In the genomic region with DNA sequence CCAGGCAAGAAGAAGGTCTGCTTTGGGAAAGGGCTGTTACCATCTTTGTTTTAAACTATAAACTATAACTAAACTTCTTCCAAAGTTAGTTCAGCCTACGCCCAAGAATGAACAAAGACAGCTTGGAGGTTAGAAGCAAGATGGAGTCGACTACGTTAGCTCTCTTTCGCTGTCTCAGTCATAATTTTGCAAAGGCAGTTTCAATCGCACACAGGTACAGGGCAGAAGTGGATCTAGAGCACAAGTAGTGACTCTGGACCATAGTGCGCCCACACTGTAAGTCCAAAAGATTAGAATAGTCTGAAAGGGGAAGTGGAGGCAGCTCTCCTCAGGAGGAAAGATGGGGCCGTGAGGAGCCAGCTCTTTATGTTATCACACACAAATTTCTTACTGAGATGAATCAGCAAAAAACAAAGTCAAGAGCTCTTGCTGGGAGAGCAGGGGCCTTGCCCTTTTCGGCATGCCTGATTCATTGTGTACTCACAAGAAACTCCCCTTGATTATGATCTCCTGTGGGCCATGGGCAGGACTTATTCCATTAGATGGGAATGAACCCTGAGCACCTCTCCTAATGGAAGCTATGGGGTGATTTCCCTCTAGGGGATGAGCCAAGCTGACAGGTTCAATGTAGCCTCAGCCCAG, we compare ENCODE assay signal across 1 cellular context.
TF ChIP-seq lines count a peak whose summit lies in the region.

No MANE protein-coding gene starts in this region.

TF ChIP-seq in K562, 482 proteins besides CTCF, POLR2A, EP300 and RAD21 (continues in another document):
- TF ChIP-seq, protein P1, sequence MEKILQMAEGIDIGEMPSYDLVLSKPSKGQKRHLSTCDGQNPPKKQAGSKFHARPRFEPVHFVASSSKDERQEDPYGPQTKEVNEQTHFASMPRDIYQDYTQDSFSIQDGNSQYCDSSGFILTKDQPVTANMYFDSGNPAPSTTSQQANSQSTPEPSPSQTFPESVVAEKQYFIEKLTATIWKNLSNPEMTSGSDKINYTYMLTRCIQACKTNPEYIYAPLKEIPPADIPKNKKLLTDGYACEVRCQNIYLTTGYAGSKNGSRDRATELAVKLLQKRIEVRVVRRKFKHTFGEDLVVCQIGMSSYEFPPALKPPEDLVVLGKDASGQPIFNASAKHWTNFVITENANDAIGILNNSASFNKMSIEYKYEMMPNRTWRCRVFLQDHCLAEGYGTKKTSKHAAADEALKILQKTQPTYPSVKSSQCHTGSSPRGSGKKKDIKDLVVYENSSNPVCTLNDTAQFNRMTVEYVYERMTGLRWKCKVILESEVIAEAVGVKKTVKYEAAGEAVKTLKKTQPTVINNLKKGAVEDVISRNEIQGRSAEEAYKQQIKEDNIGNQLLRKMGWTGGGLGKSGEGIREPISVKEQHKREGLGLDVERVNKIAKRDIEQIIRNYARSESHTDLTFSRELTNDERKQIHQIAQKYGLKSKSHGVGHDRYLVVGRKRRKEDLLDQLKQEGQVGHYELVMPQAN (IDR thresholded peaks at IDR 0.05; ENCODE audit: borderline replicate concordance): no peak
- TF ChIP-seq, protein P2, sequence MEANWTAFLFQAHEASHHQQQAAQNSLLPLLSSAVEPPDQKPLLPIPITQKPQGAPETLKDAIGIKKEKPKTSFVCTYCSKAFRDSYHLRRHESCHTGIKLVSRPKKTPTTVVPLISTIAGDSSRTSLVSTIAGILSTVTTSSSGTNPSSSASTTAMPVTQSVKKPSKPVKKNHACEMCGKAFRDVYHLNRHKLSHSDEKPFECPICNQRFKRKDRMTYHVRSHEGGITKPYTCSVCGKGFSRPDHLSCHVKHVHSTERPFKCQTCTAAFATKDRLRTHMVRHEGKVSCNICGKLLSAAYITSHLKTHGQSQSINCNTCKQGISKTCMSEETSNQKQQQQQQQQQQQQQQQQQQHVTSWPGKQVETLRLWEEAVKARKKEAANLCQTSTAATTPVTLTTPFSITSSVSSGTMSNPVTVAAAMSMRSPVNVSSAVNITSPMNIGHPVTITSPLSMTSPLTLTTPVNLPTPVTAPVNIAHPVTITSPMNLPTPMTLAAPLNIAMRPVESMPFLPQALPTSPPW (CRISPR knock-in tag; IDR thresholded peaks at IDR 0.05): no peak
- TF ChIP-seq ZNF165 (CRISPR knock-in tag; IDR thresholded peaks at IDR 0.05; ENCODE audit: borderline replicate concordance): peak; percentile 89; the same call in 1 of the 2 replicates
- TF ChIP-seq MYC (IDR thresholded peaks at IDR 0.05; ENCODE audit: low read depth, low read length): no peak
- TF ChIP-seq MYC (CRISPR knock-in tag; IDR thresholded peaks at IDR 0.05; ENCODE audit: borderline replicate concordance, low read depth): no peak
- TF ChIP-seq ZNF133 (CRISPR knock-in tag; IDR thresholded peaks at IDR 0.05): peak; percentile 74; the same call in 1 of the 2 replicates
- TF ChIP-seq NFXL1 (CRISPR knock-in tag; IDR thresholded peaks at IDR 0.05): no peak
- TF ChIP-seq TFAM (CRISPR knock-in tag; conservative IDR thresholded peaks at IDR 0.05): no peak
- TF ChIP-seq ERF (CRISPR knock-in tag; IDR thresholded peaks at IDR 0.05): peak; percentile 92; the same call in 1 of the 2 replicates
- no peak for TF ChIP-seq ZNF24 (IDR thresholded peaks at IDR 0.05)
- TF ChIP-seq PHB2 (IDR thresholded peaks at IDR 0.05; ENCODE audit: low read depth): no peak
- TF ChIP-seq BRD9 (IDR thresholded peaks at IDR 0.05; ENCODE audit: low read depth, partially characterized antibody): no peak
- TF ChIP-seq, protein P3, sequence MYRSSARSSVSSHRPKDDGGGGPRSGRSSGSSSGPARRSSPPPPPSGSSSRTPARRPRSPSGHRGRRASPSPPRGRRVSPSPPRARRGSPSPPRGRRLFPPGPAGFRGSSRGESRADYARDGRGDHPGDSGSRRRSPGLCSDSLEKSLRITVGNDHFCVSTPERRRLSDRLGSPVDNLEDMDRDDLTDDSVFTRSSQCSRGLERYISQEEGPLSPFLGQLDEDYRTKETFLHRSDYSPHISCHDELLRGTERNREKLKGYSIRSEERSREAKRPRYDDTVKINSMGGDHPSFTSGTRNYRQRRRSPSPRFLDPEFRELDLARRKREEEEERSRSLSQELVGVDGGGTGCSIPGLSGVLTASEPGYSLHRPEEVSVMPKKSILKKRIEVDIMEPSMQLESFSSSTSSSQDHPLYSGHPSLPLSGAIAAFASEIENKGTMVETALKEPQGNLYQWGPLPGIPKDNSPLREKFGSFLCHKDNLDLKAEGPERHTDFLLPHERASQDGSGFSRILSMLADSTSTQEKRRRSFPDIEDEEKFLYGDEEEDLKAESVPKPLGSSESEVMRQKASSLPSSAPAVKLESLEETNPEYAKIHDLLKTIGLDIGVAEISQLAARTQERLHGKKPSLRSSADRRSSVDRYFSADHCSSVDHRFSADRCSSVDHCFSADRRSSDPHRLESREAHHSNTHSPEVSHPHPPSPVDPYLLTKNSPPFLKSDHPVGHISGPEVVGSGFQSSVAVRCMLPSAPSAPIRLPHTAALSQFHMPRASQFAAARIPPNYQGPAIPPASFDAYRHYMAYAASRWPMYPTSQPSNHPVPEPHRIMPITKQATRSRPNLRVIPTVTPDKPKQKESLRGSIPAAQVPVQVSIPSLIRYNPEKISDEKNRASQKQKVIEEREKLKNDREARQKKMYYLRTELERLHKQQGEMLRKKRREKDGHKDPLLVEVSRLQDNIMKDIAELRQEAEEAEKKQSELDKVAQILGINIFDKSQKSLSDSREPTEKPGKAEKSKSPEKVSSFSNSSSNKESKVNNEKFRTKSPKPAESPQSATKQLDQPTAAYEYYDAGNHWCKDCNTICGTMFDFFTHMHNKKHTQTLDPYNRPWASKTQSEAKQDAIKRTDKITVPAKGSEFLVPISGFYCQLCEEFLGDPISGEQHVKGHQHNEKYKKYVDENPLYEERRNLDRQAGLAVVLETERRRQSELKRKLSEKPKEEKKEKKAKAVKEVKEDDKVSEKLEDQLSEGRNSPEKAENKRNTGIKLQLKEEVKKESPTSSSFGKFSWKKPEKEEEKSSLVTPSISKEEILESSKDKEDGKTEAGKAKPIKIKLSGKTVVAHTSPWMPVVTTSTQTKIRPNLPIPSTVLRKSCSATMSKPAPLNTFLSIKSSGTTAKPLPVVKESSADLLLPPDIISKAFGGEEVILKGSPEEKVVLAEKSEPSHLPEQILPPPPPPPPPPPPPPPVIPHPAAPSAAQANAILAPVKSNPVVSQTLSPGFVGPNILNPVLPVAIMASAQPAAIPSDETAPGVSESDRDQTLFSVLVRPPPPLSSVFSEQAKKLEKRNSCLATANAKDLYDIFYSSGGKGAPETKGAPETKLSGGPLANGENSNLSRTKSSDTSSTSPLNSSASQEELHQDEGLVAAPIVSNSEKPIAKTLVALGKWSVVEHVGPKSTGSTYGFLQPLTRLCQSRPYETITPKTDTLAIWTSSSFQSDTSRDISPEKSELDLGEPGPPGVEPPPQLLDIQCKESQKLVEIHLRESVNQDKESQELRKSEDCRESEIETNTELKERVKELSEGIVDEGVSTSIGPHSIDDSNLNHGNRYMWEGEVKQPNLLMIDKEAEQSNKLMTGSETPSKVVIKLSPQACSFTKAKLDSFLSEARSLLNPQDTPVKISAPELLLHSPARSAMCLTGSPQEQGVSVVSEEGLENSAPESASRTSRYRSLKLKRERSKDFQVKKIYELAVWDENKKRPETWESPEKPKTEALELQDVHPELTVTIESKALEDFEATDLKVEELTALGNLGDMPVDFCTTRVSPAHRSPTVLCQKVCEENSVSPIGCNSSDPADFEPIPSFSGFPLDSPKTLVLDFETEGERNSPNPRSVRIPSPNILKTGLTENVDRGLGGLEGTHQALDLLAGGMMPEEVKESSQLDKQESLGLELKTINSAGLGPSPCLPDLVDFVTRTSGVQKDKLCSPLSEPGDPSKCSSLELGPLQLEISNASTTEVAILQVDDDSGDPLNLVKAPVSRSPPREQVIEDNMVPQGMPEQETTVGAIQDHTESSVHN (IDR thresholded peaks at IDR 0.05; ENCODE audit: borderline replicate concordance in 1 of 2, low read depth in 1 of 2): no peak
- no peak for TF ChIP-seq ZNF121 (CRISPR knock-in tag; conservative IDR thresholded peaks at IDR 0.05)
- TF ChIP-seq ZNF79 (CRISPR knock-in tag; IDR thresholded peaks at IDR 0.05; ENCODE audit: low read depth): peak; percentile 84
- TF ChIP-seq ARHGAP35 (IDR thresholded peaks at IDR 0.05; ENCODE audit: partially characterized antibody): no peak
- TF ChIP-seq, protein P4, sequence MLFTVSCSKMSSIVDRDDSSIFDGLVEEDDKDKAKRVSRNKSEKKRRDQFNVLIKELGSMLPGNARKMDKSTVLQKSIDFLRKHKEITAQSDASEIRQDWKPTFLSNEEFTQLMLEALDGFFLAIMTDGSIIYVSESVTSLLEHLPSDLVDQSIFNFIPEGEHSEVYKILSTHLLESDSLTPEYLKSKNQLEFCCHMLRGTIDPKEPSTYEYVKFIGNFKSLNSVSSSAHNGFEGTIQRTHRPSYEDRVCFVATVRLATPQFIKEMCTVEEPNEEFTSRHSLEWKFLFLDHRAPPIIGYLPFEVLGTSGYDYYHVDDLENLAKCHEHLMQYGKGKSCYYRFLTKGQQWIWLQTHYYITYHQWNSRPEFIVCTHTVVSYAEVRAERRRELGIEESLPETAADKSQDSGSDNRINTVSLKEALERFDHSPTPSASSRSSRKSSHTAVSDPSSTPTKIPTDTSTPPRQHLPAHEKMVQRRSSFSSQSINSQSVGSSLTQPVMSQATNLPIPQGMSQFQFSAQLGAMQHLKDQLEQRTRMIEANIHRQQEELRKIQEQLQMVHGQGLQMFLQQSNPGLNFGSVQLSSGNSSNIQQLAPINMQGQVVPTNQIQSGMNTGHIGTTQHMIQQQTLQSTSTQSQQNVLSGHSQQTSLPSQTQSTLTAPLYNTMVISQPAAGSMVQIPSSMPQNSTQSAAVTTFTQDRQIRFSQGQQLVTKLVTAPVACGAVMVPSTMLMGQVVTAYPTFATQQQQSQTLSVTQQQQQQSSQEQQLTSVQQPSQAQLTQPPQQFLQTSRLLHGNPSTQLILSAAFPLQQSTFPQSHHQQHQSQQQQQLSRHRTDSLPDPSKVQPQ (CRISPR knock-in tag; IDR thresholded peaks at IDR 0.05; ENCODE audit: borderline replicate concordance): peak; percentile 60; the same call in 1 of the 2 replicates
- TF ChIP-seq HMG20A (CRISPR knock-in tag; conservative IDR thresholded peaks at IDR 0.05): no peak
- no peak for TF ChIP-seq SMAD1 (IDR thresholded peaks at IDR 0.05; ENCODE audit: low read depth, low read length, partially characterized antibody)
- no peak for TF ChIP-seq ZEB2 (IDR thresholded peaks at IDR 0.05)
- peak; percentile 57; the same call in 1 of the 2 replicates for TF ChIP-seq PHTF2 (CRISPR knock-in tag; IDR thresholded peaks at IDR 0.05)
- no peak for TF ChIP-seq ZNF232 (CRISPR knock-in tag; IDR thresholded peaks at IDR 0.05)
- 0 out of 2 replicates have a peak, but pooled peaks have one; percentile 34 for TF ChIP-seq ZNF445 (CRISPR knock-in tag; IDR thresholded peaks at IDR 0.05; ENCODE audit: low read depth)
- TF ChIP-seq, protein P5, sequence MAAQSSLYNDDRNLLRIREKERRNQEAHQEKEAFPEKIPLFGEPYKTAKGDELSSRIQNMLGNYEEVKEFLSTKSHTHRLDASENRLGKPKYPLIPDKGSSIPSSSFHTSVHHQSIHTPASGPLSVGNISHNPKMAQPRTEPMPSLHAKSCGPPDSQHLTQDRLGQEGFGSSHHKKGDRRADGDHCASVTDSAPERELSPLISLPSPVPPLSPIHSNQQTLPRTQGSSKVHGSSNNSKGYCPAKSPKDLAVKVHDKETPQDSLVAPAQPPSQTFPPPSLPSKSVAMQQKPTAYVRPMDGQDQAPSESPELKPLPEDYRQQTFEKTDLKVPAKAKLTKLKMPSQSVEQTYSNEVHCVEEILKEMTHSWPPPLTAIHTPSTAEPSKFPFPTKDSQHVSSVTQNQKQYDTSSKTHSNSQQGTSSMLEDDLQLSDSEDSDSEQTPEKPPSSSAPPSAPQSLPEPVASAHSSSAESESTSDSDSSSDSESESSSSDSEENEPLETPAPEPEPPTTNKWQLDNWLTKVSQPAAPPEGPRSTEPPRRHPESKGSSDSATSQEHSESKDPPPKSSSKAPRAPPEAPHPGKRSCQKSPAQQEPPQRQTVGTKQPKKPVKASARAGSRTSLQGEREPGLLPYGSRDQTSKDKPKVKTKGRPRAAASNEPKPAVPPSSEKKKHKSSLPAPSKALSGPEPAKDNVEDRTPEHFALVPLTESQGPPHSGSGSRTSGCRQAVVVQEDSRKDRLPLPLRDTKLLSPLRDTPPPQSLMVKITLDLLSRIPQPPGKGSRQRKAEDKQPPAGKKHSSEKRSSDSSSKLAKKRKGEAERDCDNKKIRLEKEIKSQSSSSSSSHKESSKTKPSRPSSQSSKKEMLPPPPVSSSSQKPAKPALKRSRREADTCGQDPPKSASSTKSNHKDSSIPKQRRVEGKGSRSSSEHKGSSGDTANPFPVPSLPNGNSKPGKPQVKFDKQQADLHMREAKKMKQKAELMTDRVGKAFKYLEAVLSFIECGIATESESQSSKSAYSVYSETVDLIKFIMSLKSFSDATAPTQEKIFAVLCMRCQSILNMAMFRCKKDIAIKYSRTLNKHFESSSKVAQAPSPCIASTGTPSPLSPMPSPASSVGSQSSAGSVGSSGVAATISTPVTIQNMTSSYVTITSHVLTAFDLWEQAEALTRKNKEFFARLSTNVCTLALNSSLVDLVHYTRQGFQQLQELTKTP (IDR thresholded peaks at IDR 0.05; ENCODE audit: low read depth in 1 of 2, partially characterized antibody in 2 of 2): no peak
- no peak for TF ChIP-seq MCM7 (IDR thresholded peaks at IDR 0.05)
- no peak for TF ChIP-seq EHMT2 (IDR thresholded peaks at IDR 0.05)
- no peak for TF ChIP-seq SIN3B (IDR thresholded peaks at IDR 0.05; ENCODE audit: low read depth)
- TF ChIP-seq, protein P6, sequence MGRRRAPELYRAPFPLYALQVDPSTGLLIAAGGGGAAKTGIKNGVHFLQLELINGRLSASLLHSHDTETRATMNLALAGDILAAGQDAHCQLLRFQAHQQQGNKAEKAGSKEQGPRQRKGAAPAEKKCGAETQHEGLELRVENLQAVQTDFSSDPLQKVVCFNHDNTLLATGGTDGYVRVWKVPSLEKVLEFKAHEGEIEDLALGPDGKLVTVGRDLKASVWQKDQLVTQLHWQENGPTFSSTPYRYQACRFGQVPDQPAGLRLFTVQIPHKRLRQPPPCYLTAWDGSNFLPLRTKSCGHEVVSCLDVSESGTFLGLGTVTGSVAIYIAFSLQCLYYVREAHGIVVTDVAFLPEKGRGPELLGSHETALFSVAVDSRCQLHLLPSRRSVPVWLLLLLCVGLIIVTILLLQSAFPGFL (CRISPR knock-in tag; IDR thresholded peaks at IDR 0.05): no peak
- TF ChIP-seq, protein P7, sequence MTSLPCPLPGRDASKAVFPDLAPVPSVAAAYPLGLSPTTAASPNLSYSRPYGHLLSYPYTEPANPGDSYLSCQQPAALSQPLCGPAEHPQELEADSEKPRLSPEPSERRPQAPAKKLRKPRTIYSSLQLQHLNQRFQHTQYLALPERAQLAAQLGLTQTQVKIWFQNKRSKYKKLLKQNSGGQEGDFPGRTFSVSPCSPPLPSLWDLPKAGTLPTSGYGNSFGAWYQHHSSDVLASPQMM (CRISPR knock-in tag; IDR thresholded peaks at IDR 0.05): no peak
- no peak for TF ChIP-seq ZNF184 (CRISPR knock-in tag; IDR thresholded peaks at IDR 0.05)
- TF ChIP-seq, protein P8, sequence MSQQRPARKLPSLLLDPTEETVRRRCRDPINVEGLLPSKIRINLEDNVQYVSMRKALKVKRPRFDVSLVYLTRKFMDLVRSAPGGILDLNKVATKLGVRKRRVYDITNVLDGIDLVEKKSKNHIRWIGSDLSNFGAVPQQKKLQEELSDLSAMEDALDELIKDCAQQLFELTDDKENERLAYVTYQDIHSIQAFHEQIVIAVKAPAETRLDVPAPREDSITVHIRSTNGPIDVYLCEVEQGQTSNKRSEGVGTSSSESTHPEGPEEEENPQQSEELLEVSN (IDR thresholded peaks at IDR 0.05; ENCODE audit: borderline replicate concordance in 1 of 2, extremely low read depth in 1 of 2, insufficient read depth in 1 of 2, insufficient read length in 1 of 2, low read depth in 1 of 2, low read length in 1 of 2, poor library complexity in 1 of 2, severe bottlenecking in 1 of 2): no peak
